Comparison of ENCODE assay signal across 21 cellular contexts in the genomic region with DNA sequence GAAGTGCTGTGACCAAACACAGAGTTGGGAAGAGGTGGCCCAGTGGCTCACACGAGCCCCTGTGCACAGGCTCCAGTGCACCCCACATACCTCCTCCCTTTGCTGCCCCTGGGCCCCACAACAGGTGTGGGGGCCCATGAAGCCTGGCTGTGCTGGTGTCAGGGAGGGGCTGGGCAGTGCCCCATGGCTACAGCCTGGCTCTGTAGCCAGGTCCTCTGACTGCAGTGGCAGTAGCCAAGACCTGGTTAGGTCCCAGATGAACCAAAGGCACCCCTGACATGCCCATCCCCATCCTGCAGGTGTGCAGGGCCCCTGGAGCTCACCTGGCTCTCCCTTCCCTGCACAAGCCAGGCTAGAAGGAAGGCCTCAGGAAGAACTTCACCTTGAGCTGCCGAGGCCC.
"Had no signal": no experiment of that assay in that cellular context is flagged by ENCODE, and none has a peak within 500 bp of the region (broad histone marks: within the 10 kb centered on the region; RNA-seq: fewer than 3 reads in every experiment).

No MANE protein-coding gene starts in this region.

- H3K27me3 ChIP-seq: MG63, SJSA1 had no signal

- H3K9me3 ChIP-seq: MG63, SJSA1 had no signal

- H3K36me3 ChIP-seq: MG63, SJSA1 had no signal

- DNase-seq: IMR-90, Karpas-422, KG1, MG63, NCI-H1092 treated with DMSO at 0.1 percent for 48 hours, NCI-H1436, NCI-H187, NCI-H2029, NCI-H2081 treated with DMSO at 0.1 percent for 48 hours, NCI-H2171, NCI-H226, NCI-H446, NCI-H510A, NCI-H524 treated with DMSO at 0.1 percent for 48 hours, NCI-H774, Right ventricle myocardium superior, RPMI8226, SIG-M5 had no signal

- H3K27ac ChIP-seq: SJSA1, SK-N-MC had no signal

- H3K4me1 ChIP-seq: SJSA1 had no signal

- H3K4me3 ChIP-seq: MG63, SJSA1, SK-N-MC had no signal

- ATAC-seq: HepG2 had no signal
